26 cellular contexts compared by ENCODE assay signal in genomic region chr4:2576290-2576689, GRCh38.
"Had no signal": no experiment of that assay in that cellular context is flagged by ENCODE, and none has a peak within 500 bp of the region (broad histone marks: within the 10 kb centered on the region; RNA-seq: fewer than 3 reads in every experiment).

No MANE protein-coding gene starts in this region.

- H3K27ac ChIP-seq: dorsolateral prefrontal cortex, epithelial cell of prostate, gastrocnemius medialis, left lung, neutrophil, pancreas, stomach, thyroid gland had no signal

- H3K4me2 ChIP-seq: smooth muscle cell had no signal

- DNase-seq: dorsolateral prefrontal cortex; effector CD4-positive, alpha-beta T cell; foreskin fibroblast; gastrocnemius medialis; left lung; mesenchymal stem cell; midbrain; naive thymus-derived CD4-positive, alpha-beta T cell; pancreas; stimulated activated CD4-positive, alpha-beta T cell treated with anti-CD3 and anti-CD28 coated beads, Interleukin-12 subunit alpha, Interleukin-12 subunit beta, amount 100 ng/mL, for 4 hours; stimulated activated CD4-positive, alpha-beta T cell treated with anti-CD3 and anti-CD28 coated beads, Interleukin-1b, Interleukin-23, amount 100 ng/mL, for 48 hours; stimulated activated CD4-positive, alpha-beta T cell treated with anti-CD3 and anti-CD28 coated beads, Interleukin-4, amount 100 ng/mL, for 1 hour; stimulated activated CD8-positive, alpha-beta memory T cell treated with anti-CD3 and anti-CD28 coated beads, Interleukin-4, amount 100 ng/mL, for 48 hours; stimulated activated naive CD4-positive, alpha-beta T cell treated with Interleukin-2 at 50 U/mL for 16 hours; stomach; thyroid gland; trophoblast cell had no signal

- H3K36me3 ChIP-seq: gastrocnemius medialis, left lung, neutrophil, pancreas, thyroid gland had no signal

- H3K27me3 ChIP-seq: dorsolateral prefrontal cortex, gastrocnemius medialis, left lung, neutrophil, pancreas, stomach, thyroid gland had no signal

- H3K4me3 ChIP-seq: dorsolateral prefrontal cortex, gastrocnemius medialis, left lung, pancreas, smooth muscle cell, stomach, thyroid gland had no signal

- ATAC-seq: esophagus mucosa; gastrocnemius medialis; left lung; naive thymus-derived CD4-positive, alpha-beta T cell; sciatic nerve had no signal

- H3K27me3 Mint-ChIP-seq: naive thymus-derived CD4-positive, alpha-beta T cell; progenitor cell of endocrine pancreas had no signal

- H3K4me3 Mint-ChIP-seq: neural crest cell had no signal

- FAIRE-seq: colon, keratinocyte, pancreas had no signal

- H3K9me3 ChIP-seq: gastrocnemius medialis, neutrophil, pancreas, stomach, thyroid gland had no signal
